Comparison of ENCODE assay signal across 24 cellular contexts in the genomic region with DNA sequence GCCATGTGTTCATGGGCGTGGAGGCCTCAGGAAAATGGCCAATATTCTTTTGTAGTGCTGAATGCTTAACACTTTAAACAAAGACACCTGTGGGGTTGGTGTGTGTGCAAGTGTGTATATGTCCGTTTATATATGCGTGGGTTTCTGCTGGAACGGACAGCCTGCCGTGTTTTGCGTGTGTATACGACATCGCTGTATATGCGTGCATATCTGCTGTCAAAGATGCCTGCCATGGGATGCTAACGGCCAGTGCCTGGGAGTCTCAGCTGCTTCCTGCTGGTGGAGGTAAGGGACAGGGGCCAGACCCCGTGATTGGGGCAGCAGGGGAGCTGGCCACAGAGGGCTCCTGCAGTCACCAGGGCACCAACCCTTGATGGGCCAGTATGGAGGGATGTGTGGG.
"Had no signal": no experiment of that assay in that cellular context is flagged by ENCODE, and none has a peak within 500 bp of the region (broad histone marks: within the 10 kb centered on the region; RNA-seq: fewer than 3 reads in every experiment).

No MANE protein-coding gene starts in this region.

- H3K27me3 ChIP-seq: upper lobe of right lung, vagina had no signal

- H3K4me3 ChIP-seq: dorsolateral prefrontal cortex, esophagus squamous epithelium, gastroesophageal sphincter, mucosa of descending colon, suprapubic skin, tibial artery, upper lobe of right lung, vagina had no signal

- H2AFZ ChIP-seq: parathyroid adenoma had no signal

- H3K27ac ChIP-seq: dorsolateral prefrontal cortex, epithelial cell of prostate, esophagus squamous epithelium, gastroesophageal sphincter, parathyroid adenoma, suprapubic skin, tibial artery, upper lobe of right lung, vagina had no signal

- H3K9me3 ChIP-seq: esophagus squamous epithelium, gastroesophageal sphincter, mucosa of descending colon, suprapubic skin, tibial artery, vagina had no signal

- DNase-seq: cortex of kidney; dorsolateral prefrontal cortex; effector memory CD4-positive, alpha-beta T cell; esophagus squamous epithelium; foreskin fibroblast; hippocampal formation; mammary epithelial cell; mucosa of descending colon; naive thymus-derived CD8-positive, alpha-beta T cell; occipital lobe; small intestine; stimulated activated CD4-positive, alpha-beta T cell treated with anti-CD3 and anti-CD28 coated beads, Interleukin-2, amount 100 ng/mL, for 48 hours; stimulated activated naive CD8-positive, alpha-beta T cell treated with anti-CD3 and anti-CD28 coated beads, Interleukin-15, Interleukin-2, amounts not matched to agents 100 U/mL and 50 U/mL, for 24 hours; tibial artery; upper lobe of right lung had no signal

- H3K4me1 ChIP-seq: esophagus squamous epithelium, gastroesophageal sphincter, parathyroid adenoma, suprapubic skin, tibial artery, upper lobe of right lung, vagina had no signal

- ATAC-seq: gastroesophageal sphincter; left lobe of liver; mucosa of descending colon; naive thymus-derived CD8-positive, alpha-beta T cell; right cardiac atrium; stimulated activated naive CD8-positive, alpha-beta T cell treated with anti-CD3 and anti-CD28 coated beads, Interleukin-15, Interleukin-2, amounts not matched to agents 100 U/mL and 50 U/mL, for 24 hours; upper lobe of right lung had no signal

- H3K36me3 ChIP-seq: esophagus squamous epithelium, gastroesophageal sphincter, suprapubic skin, tibial artery, upper lobe of right lung, vagina had no signal

- H3K4me3 Mint-ChIP-seq: central memory CD8-positive, alpha-beta T cell; naive thymus-derived CD8-positive, alpha-beta T cell; neural crest cell had no signal

- H3K9ac ChIP-seq: parathyroid adenoma had no signal

- H3K27ac Mint-ChIP-seq: naive thymus-derived CD8-positive, alpha-beta T cell had no signal

- H3K79me2 ChIP-seq: parathyroid adenoma had no signal

- H3K4me1 Mint-ChIP-seq: central memory CD8-positive, alpha-beta T cell; naive thymus-derived CD8-positive, alpha-beta T cell had no signal
